In the genomic region with DNA sequence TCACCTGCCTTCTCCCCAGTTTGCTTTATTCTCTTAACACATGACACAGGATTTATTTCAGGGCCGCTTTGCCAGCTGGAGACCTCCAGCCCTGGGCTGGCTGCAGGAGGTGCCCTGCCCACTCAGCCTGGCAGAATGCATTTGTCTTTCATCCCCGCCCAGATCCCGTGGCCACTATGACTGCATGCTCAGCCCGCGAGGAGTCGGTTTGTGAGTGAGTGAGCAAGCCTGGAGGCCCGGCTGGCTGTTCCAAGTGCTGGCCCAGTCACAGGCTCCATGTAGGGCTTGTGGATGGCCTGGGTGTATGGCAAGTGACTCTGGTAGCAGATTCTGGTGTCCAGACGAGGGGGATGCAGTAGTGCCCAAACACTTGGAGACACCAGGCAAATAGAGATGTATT, we compare ENCODE assay signal across 10 cellular contexts. TPM values are rescaled to one million over a fixed set of nuclear protein-coding genes. Genes with fewer than 3 reads are reported as not detected.
DNase-seq lines count a peak whose midpoint lies in the region; ATAC-seq and TF ChIP-seq lines count a peak whose summit lies in the region.
"Had no signal": no experiment of that assay in that cellular context is flagged by ENCODE, and none has a peak within 500 bp of the region (broad histone marks: within the 10 kb centered on the region; RNA-seq: fewer than 3 reads in every experiment).

No MANE protein-coding gene starts in this region.

- ATAC-seq in GM19463 (IDR thresholded peaks at IDR 0.05; ENCODE audit: unreplicated experiment) (no peak), psoas muscle (no peak)
- ATAC-seq: gastroesophageal sphincter had no signal

- intact Hi-C loops in activated T-helper 2 cell treated with anti-CD3 and anti-CD28 coated beads, Interferon-gamma antibody, Interleukin-2, Interleukin-4, amounts not matched to agents 10 μg/mL and 5 μg/mL and 100 μg/mL, durations not matched to agents 14 hours and 24 hours and 36 hours (cut with micrococcal nuclease), result loop anchor here (2.0 to 10.0 kb wide), 8 partner anchors 47 to 1393 kb away; a partner anchor contains a TSS
- intact Hi-C loops in psoas muscle (cut with DNase I), result loop anchor here in 1 of 2 donors (10.0 kb wide), 1 partner anchor 1403 kb away; a partner anchor contains a TSS

- peaks cover 0 to 14% of the 10 kb centered on the region in 2 donors for H3K36me3 ChIP-seq in psoas muscle (ENCODE audit: insufficient read depth in 1 of 2, low read depth in 1 of 2)

- H3K27me3 ChIP-seq in psoas muscle (ENCODE audit: insufficient read depth in 3 of 3, low read length in 2 of 3), result no peaks in the 10 kb centered on the region
- H3K27me3 ChIP-seq: gastroesophageal sphincter had no signal

- peak overlapping the region; percentile 97 for H3K27ac Mint-ChIP-seq in activated T-helper 2 cell treated with anti-CD3 and anti-CD28 coated beads, Interferon-gamma antibody, Interleukin-2, Interleukin-4, amounts not matched to agents 10 μg/mL and 5 μg/mL and 100 μg/mL, durations not matched to agents 14 hours and 24 hours and 36 hours

- WGBS in psoas muscle, 3 donors, result 71 to 81% (median 79%) methylated on average over 8 of the region's 8 CpGs

- no peak for TF ChIP-seq CTCF in psoas muscle (IDR thresholded peaks at IDR 0.05)

- no peaks in the 10 kb centered on the region for H3K9me3 Mint-ChIP-seq in activated T-helper 2 cell treated with anti-CD3 and anti-CD28 coated beads, Interferon-gamma antibody, Interleukin-2, Interleukin-4, amounts not matched to agents 10 μg/mL and 5 μg/mL and 100 μg/mL, durations not matched to agents 14 hours and 24 hours and 36 hours

- in situ Hi-C loops in ACHN (cut with HindIII; ENCODE audit: low pct_ligation_motif_present, low pct_unique_long_range_greater_than_20kb, low sequenced_read_pairs), result no loop called here

- H3K4me1 Mint-ChIP-seq in activated T-helper 2 cell treated with anti-CD3 and anti-CD28 coated beads, Interferon-gamma antibody, Interleukin-2, Interleukin-4, amounts not matched to agents 10 μg/mL and 5 μg/mL and 100 μg/mL, durations not matched to agents 14 hours and 24 hours and 36 hours (ENCODE audit: low read depth), result peaks cover 64% of the 10 kb centered on the region

- H3K36me3 Mint-ChIP-seq in activated T-helper 2 cell treated with anti-CD3 and anti-CD28 coated beads, Interferon-gamma antibody, Interleukin-2, Interleukin-4, amounts not matched to agents 10 μg/mL and 5 μg/mL and 100 μg/mL, durations not matched to agents 14 hours and 24 hours and 36 hours (ENCODE audit: low read depth), result peaks cover 61% of the 10 kb centered on the region

- peak overlapping the region; percentile 89 for H3K4me3 Mint-ChIP-seq in activated T-helper 2 cell treated with anti-CD3 and anti-CD28 coated beads, Interferon-gamma antibody, Interleukin-2, Interleukin-4, amounts not matched to agents 10 μg/mL and 5 μg/mL and 100 μg/mL, durations not matched to agents 14 hours and 24 hours and 36 hours (ENCODE audit: low read depth)

- H3K4me1 ChIP-seq in psoas muscle, result peaks cover 20% of the 10 kb centered on the region

- H3K27me3 Mint-ChIP-seq in activated T-helper 2 cell treated with anti-CD3 and anti-CD28 coated beads, Interferon-gamma antibody, Interleukin-2, Interleukin-4, amounts not matched to agents 10 μg/mL and 5 μg/mL and 100 μg/mL, durations not matched to agents 14 hours and 24 hours and 36 hours (ENCODE audit: low read depth), result no peaks in the 10 kb centered on the region

- DNase-seq in ACHN, result peak; percentile 43
- peak; percentile 37 for DNase-seq in ELR (ENCODE audit: low read depth)
- no peak for DNase-seq in activated T-helper 2 cell treated with anti-CD3 and anti-CD28 coated beads, Interferon-gamma antibody, Interleukin-2, Interleukin-4, amounts not matched to agents 10 μg/mL and 5 μg/mL and 100 μg/mL, durations not matched to agents 14 hours and 24 hours and 36 hours (ENCODE audit: low spot score)
- DNase-seq in medulla oblongata (ENCODE audit: extremely low spot score), result peak; percentile 24
- no peak for DNase-seq in AG08396 (ENCODE audit: low spot score)
- DNase-seq in psoas muscle, result no peak
- DNase-seq in NCI-H526 (lab: John Stamatoyannopoulos, UW), result no peak
- DNase-seq: DMS53 had no signal

- H3K9me3 ChIP-seq in psoas muscle, result no peaks in the 10 kb centered on the region
- H3K9me3 ChIP-seq: gastroesophageal sphincter had no signal

- no peak overlapping the region for H3K4me3 ChIP-seq in psoas muscle
- H3K4me3 ChIP-seq: gastroesophageal sphincter had no signal

- no peak overlapping the region for H3K27ac ChIP-seq in psoas muscle

RNA-seq across cellular contexts. Expression of a gene that starts 2.1 kb away (rescaled TPM):
- total RNA-seq in activated T-helper 2 cell treated with anti-CD3 and anti-CD28 coated beads, Interferon-gamma antibody, Interleukin-2, Interleukin-4, amounts not matched to agents 10 μg/mL and 5 μg/mL and 100 μg/mL, durations not matched to agents 14 hours and 24 hours and 36 hours, result 95.6 and 97.5 TPM in 2 replicates
- 1 to 10 TPM; 4.2 to 8.4 (median 4.4) TPM for total RNA-seq in psoas muscle
- 10 to 100 TPM in 1 of 3 donors, 1 to 10 TPM in 2; 1.7 to 13.1 (median 7.0) TPM for polyA plus RNA-seq in psoas muscle

RNA-seq across cellular contexts. Expression of a gene that starts 3.3 kb away (rescaled TPM):
- 7.1 and 9.0 TPM in 2 replicates for total RNA-seq in activated T-helper 2 cell treated with anti-CD3 and anti-CD28 coated beads, Interferon-gamma antibody, Interleukin-2, Interleukin-4, amounts not matched to agents 10 μg/mL and 5 μg/mL and 100 μg/mL, durations not matched to agents 14 hours and 24 hours and 36 hours
- total RNA-seq in psoas muscle, result 1 to 10 TPM in 3 of 4 donors, under 1 TPM in 1; 0.59 to 4.2 (median 1.5) TPM
- polyA plus RNA-seq in psoas muscle, result 1 to 10 TPM; 2.4 to 5.3 (median 2.5) TPM

Comparison
In these comparisons a context has a peak if more than half of its experiments do, and no peak if none do; other contexts are left out.
1. DNase-seq: peak in ACHN (single experiment), ELR (single experiment) and medulla oblongata (single experiment); none in activated T-helper 2 cell treated with anti-CD3 and anti-CD28 coated beads, Interferon-gamma antibody, Interleukin-2, Interleukin-4, amounts not matched to agents 10 μg/mL and 5 μg/mL and 100 μg/mL, durations not matched to agents 14 hours and 24 hours and 36 hours (single experiment), AG08396 (single experiment), psoas muscle (0 of 2) and NCI-H526 (0 of 2).
2. RNA of a gene that starts 2.1 kb away (total RNA-seq): 95.6 to 97.5 TPM in activated T-helper 2 cell treated with anti-CD3 and anti-CD28 coated beads, Interferon-gamma antibody, Interleukin-2, Interleukin-4, amounts not matched to agents 10 μg/mL and 5 μg/mL and 100 μg/mL, durations not matched to agents 14 hours and 24 hours and 36 hours; 4.2 to 8.4 TPM in psoas muscle; every median in the first group is over 10 times any median in the second.